14 cellular contexts compared by ENCODE assay signal in the genomic region with DNA sequence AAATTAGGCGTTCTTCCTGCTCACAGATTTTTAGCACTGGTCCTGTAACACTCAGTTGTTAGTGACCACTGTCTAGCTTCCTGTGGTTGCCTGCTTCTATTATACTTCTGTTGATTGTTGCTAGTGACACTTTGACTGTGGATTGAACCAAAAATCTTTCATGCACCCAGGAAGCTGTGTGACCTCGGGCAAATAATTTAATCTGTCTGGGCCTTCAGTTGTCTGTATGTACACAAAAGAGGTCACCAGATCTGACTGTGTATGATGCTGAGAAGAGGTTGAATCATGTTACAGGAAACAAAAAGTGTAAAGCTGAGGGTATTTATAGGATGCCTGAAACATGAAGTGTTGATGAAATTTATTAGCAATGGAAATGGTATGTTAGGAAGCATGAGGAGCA. TPM values are rescaled to one million over a fixed set of nuclear protein-coding genes. Genes with fewer than 3 reads are reported as not detected.
DNase-seq lines count a peak whose midpoint lies in the region; ATAC-seq and TF ChIP-seq lines count a peak whose summit lies in the region.
"Had no signal": no experiment of that assay in that cellular context is flagged by ENCODE, and none has a peak within 500 bp of the region (broad histone marks: within the 10 kb centered on the region; RNA-seq: fewer than 3 reads in every experiment).

No MANE protein-coding gene starts in this region.

- no peak overlapping the region for H3K27ac ChIP-seq in neuronal stem cell (replicated peaks; ENCODE audit: low read length)
- H3K27ac ChIP-seq: coronary artery had no signal

- no peak overlapping the region for H4K91ac ChIP-seq in neuronal stem cell (ENCODE audit: low read depth, low read length, poor library complexity)

- H3K27ac Mint-ChIP-seq in central memory CD8-positive, alpha-beta T cell (ENCODE audit: low read depth): peak overlapping the region; percentile 94

- H3K18ac ChIP-seq in neuronal stem cell (ENCODE audit: low read length): no peak overlapping the region

- H3K79me1 ChIP-seq in neuronal stem cell (ENCODE audit: low read depth, low read length): no peaks in the 10 kb centered on the region

- no peaks in the 10 kb centered on the region for H3K9me3 ChIP-seq in neuronal stem cell (replicated peaks in 1 of 2; ENCODE audit: control insufficient read depth in 2 of 2, insufficient read depth in 1 of 2, low read depth in 1 of 2, low read length in 2 of 2)

- no peak overlapping the region for H2BK5ac ChIP-seq in neuronal stem cell (ENCODE audit: low read length)

- ATAC-seq in GM19025 (IDR thresholded peaks at IDR 0.05; ENCODE audit: low read depth, unreplicated experiment) (peak; percentile 19), HG03039 (IDR thresholded peaks at IDR 0.05; ENCODE audit: unreplicated experiment) (no peak), HG03439 (IDR thresholded peaks at IDR 0.05; ENCODE audit: unreplicated experiment) (no peak)
- ATAC-seq in central memory CD8-positive, alpha-beta T cell (replicated peaks; ENCODE audit: extremely low read depth, poor library complexity, severe bottlenecking): peak; percentile 64
- ATAC-seq: Panc1 had no signal

- peaks cover 13% of the 10 kb centered on the region for H3K36me3 Mint-ChIP-seq in central memory CD8-positive, alpha-beta T cell (ENCODE audit: insufficient read depth)

- no peak overlapping the region for H2BK120ac ChIP-seq in neuronal stem cell (ENCODE audit: low read depth, low read length)

- H2AK5ac ChIP-seq in neuronal stem cell (ENCODE audit: low read depth, low read length): no peak overlapping the region

- H2BK15ac ChIP-seq in neuronal stem cell (ENCODE audit: low read length): no peak overlapping the region

- peak overlapping the region; percentile 51 for H3K4me3 Mint-ChIP-seq in central memory CD8-positive, alpha-beta T cell

- H3K4me2 ChIP-seq in neuronal stem cell (ENCODE audit: insufficient read depth, low read length, poor library complexity, severe bottlenecking): no peak overlapping the region

- WGBS in neuronal stem cell (ENCODE audit: extremely low coverage in 2 of 2, insufficient read length in 2 of 2, insufficient replicate concordance in 1 of 2), 2 donors: no CpG with 5 or more reads among the region's 2 CpGs

- H3K27me3 ChIP-seq in neuronal stem cell (ENCODE audit: control insufficient read depth in 3 of 3, insufficient read depth in 3 of 3, low read depth in 1 of 3, low read length in 3 of 3): no peaks in the 10 kb centered on the region

- no peak for TF ChIP-seq CTCF in AG04449 (IDR thresholded peaks at IDR 0.05; ENCODE audit: insufficient read depth, low read length, missing control alignments)

- H3K4me1 ChIP-seq in neuronal stem cell (ENCODE audit: control insufficient read depth in 2 of 2, insufficient read depth in 1 of 2, low read depth in 1 of 2, low read length in 2 of 2): no peaks in the 10 kb centered on the region

- no peak overlapping the region for H3K23ac ChIP-seq in neuronal stem cell (ENCODE audit: low read depth, low read length, poor library complexity)

- no peak overlapping the region for H4K8ac ChIP-seq in neuronal stem cell (ENCODE audit: low read depth, low read length)

- H3K14ac ChIP-seq in neuronal stem cell (ENCODE audit: low read length): no peak overlapping the region

- H2BK12ac ChIP-seq in neuronal stem cell (ENCODE audit: low read length): no peak overlapping the region

- peaks cover 74% of the 10 kb centered on the region for H3K4me1 Mint-ChIP-seq in central memory CD8-positive, alpha-beta T cell

- no peak overlapping the region for H2AFZ ChIP-seq in neuronal stem cell (ENCODE audit: low read length)

- POLR2A ChIA-PET in AG04449 (lab: Yijun Ruan, JAX): no interaction called here

- CTCF ChIA-PET in AG04449 (lab: Yijun Ruan, JAX): no interaction called here

- no peak overlapping the region for H3K9ac ChIP-seq in neuronal stem cell (ENCODE audit: low read depth, low read length, poor library complexity)

- H3K4ac ChIP-seq in neuronal stem cell (ENCODE audit: low read length): no peak overlapping the region

- H3K36me3 ChIP-seq in neuronal stem cell (replicated peaks in 1 of 2; ENCODE audit: control insufficient read depth in 2 of 2, insufficient read depth in 2 of 2, low read length in 2 of 2): no peaks in the 10 kb centered on the region

- no peaks in the 10 kb centered on the region for H3K27me3 Mint-ChIP-seq in central memory CD8-positive, alpha-beta T cell

- H3K9me3 Mint-ChIP-seq in central memory CD8-positive, alpha-beta T cell: no peaks in the 10 kb centered on the region

- peak; percentile 14 for DNase-seq in AG04449 (ENCODE audit: low read depth, low spot score)
- peak; percentile 32 for DNase-seq in HS-5 (ENCODE audit: low read depth)
- DNase-seq in central memory CD8-positive, alpha-beta T cell (ENCODE audit: low spot score in 2 of 2): peak in 1 of 2 donors; percentile 44
- no peak for DNase-seq in neuronal stem cell (ENCODE audit: low spot score)
- no peak for DNase-seq in glomerular visceral epithelial cell (ENCODE audit: extremely low spot score)
- DNase-seq: activated CD4-positive, alpha-beta T cell treated with anti-CD3 and anti-CD28 coated beads for 4 hours; MV-4-11; nucleus accumbens had no signal

- no peak overlapping the region for H3K4me3 ChIP-seq in AG04449 (ENCODE audit: low read depth, low read length)
- no peak overlapping the region for H3K4me3 ChIP-seq in neuronal stem cell (ENCODE audit: low read length in 2 of 2)
- H3K4me3 ChIP-seq: coronary artery had no signal

RNA-seq across cellular contexts. Expression of gene ICOS, which starts 12.7 kb away (rescaled TPM):
- polyA plus RNA-seq in neuronal stem cell (2013, experiment 1 of 2): not detected
- polyA plus RNA-seq in neuronal stem cell (2013, experiment 2 of 2): not detected
- polyA plus RNA-seq: BJ had no signal

Comparison
In these comparisons a context has a peak if more than half of its experiments do, and no peak if none do; other contexts are left out.
1. DNase-seq: peak in AG04449 (single experiment) and HS-5 (single experiment); none in neuronal stem cell (single experiment) and glomerular visceral epithelial cell (single experiment).
2. ATAC-seq: peak in GM19025 (single experiment) and central memory CD8-positive, alpha-beta T cell (single experiment); none in HG03039 (single experiment) and HG03439 (single experiment).